In genomic region chr19:14830702-14831101, GRCh38 we compare ENCODE assay signal across 1 cellular context.
TF ChIP-seq lines count a peak whose summit lies in the region.

No MANE protein-coding gene starts in this region.

TF ChIP-seq in WTC11, 78 proteins besides CTCF, POLR2A, EP300 and RAD21 (continued from another document):
- no peak for TF ChIP-seq PREB (CRISPR knock-in tag; IDR thresholded peaks at IDR 0.05; ENCODE audit: borderline replicate concordance)
- no peak for TF ChIP-seq E2F1 (CRISPR knock-in tag; IDR thresholded peaks at IDR 0.05)
- no peak for TF ChIP-seq MXD4 (CRISPR knock-in tag; IDR thresholded peaks at IDR 0.05; ENCODE audit: borderline replicate concordance)
- TF ChIP-seq ZNF263 (CRISPR knock-in tag; IDR thresholded peaks at IDR 0.05; ENCODE audit: low read depth): no peak
- TF ChIP-seq NR1H2 (CRISPR knock-in tag; IDR thresholded peaks at IDR 0.05): no peak
